ENCODE assay signal across 16 cellular contexts in genomic region chr13:101490400-101491015, GRCh38. TPM values are rescaled to one million over a fixed set of nuclear protein-coding genes. Genes with fewer than 3 reads are reported as not detected.
DNase-seq lines count a peak whose midpoint lies in the region; ATAC-seq, FAIRE-seq and TF ChIP-seq lines count a peak whose summit lies in the region.
"Had no signal": no experiment of that assay in that cellular context is flagged by ENCODE, and none has a peak within 500 bp of the region (broad histone marks: within the 10 kb centered on the region; RNA-seq: fewer than 3 reads in every experiment).

No MANE protein-coding gene starts in this region.

- TF ChIP-seq POLR2A in GM12892 (IDR thresholded peaks at IDR 0.05; ENCODE audit: low read depth, low read length): no peak
- no peak for TF ChIP-seq POLR2A in suprapubic skin (IDR thresholded peaks at IDR 0.05)

- H3K27me3 Mint-ChIP-seq in neural progenitor cell (ENCODE audit: insufficient read depth, low read depth): no peaks in the 10 kb centered on the region
- H3K27me3 Mint-ChIP-seq: activated naive CD8-positive, alpha-beta T cell had no signal

- no peak overlapping the region for H3K27ac Mint-ChIP-seq in neural progenitor cell
- H3K27ac Mint-ChIP-seq: activated CD8-positive, alpha-beta T cell treated with anti-CD3 and anti-CD28 coated beads for 36 hours; activated naive CD8-positive, alpha-beta T cell; activated T-cell treated with anti-CD3 and anti-CD28 coated beads, Interleukin-2, amount 50 U/mL, for 72 hours; naive thymus-derived CD4-positive, alpha-beta T cell had no signal

- H3K9me3 Mint-ChIP-seq in neural progenitor cell: no peaks in the 10 kb centered on the region
- H3K9me3 Mint-ChIP-seq: activated CD8-positive, alpha-beta T cell treated with anti-CD3 and anti-CD28 coated beads for 36 hours; activated T-cell treated with anti-CD3 and anti-CD28 coated beads, Interleukin-2, amount 50 U/mL, for 72 hours had no signal

- POLR2A ChIA-PET in PC-3 (lab: Charles Lee; ENCODE audit: unreplicated experiment): no interaction called here

- peak overlapping the region; percentile 68 for H3K4me2 ChIP-seq in PC-3 (ENCODE audit: low read length)
- no peak overlapping the region for H3K4me2 ChIP-seq in neural progenitor cell

- no peaks in the 10 kb centered on the region for H3F3A ChIP-seq in PC-3 (ENCODE audit: low read length, unreplicated experiment)
- no peaks in the 10 kb centered on the region for H3F3A ChIP-seq in neural progenitor cell (ENCODE audit: low read depth)

- H3K4me3 Mint-ChIP-seq in neural progenitor cell: no peak overlapping the region
- H3K4me3 Mint-ChIP-seq: activated CD8-positive, alpha-beta T cell treated with anti-CD3 and anti-CD28 coated beads for 36 hours; activated naive CD8-positive, alpha-beta T cell; activated T-cell treated with anti-CD3 and anti-CD28 coated beads, Interleukin-2, amount 50 U/mL, for 72 hours; naive thymus-derived CD4-positive, alpha-beta T cell had no signal

- peaks cover 71% of the 10 kb centered on the region for H3K79me2 ChIP-seq in PC-3 (ENCODE audit: low read length)
- no peaks in the 10 kb centered on the region for H3K79me2 ChIP-seq in neural progenitor cell (ENCODE audit: low read depth)

- H3K4me3 ChIP-seq in PC-3 (ENCODE audit: low read length) (peak overlapping the region; percentile 36; the same call in 1 of the 2 replicates), epithelial cell of esophagus (ENCODE audit: low read length) (no peak overlapping the region), neural progenitor cell (no peak overlapping the region), suprapubic skin (no peak overlapping the region)
- H3K4me3 ChIP-seq: breast epithelium had no signal

- H3K27ac ChIP-seq in PC-3 (ENCODE audit: low read length) (peak overlapping the region; percentile 93), neural progenitor cell (no peak overlapping the region), suprapubic skin (no peak overlapping the region)
- H3K27ac ChIP-seq: breast epithelium had no signal

- no peaks in the 10 kb centered on the region for H3K36me3 ChIP-seq in PC-3 (ENCODE audit: low read depth, low read length)
- H3K36me3 ChIP-seq in neural progenitor cell: no peaks in the 10 kb centered on the region
- H3K36me3 ChIP-seq in suprapubic skin: no peaks in the 10 kb centered on the region
- H3K36me3 ChIP-seq: breast epithelium had no signal

- no TSS peak for BruUV-seq in PC-3 (replicated peaks; lab: Mats Ljungman, UMichigan)

- TF ChIP-seq CTCF in PC-3 (conservative IDR thresholded peaks at IDR 0.05; ENCODE audit: low read depth, low read length) (no peak), epithelial cell of esophagus (IDR thresholded peaks at IDR 0.05; ENCODE audit: insufficient read depth, low read depth, low read length, missing control alignments) (no peak), neural progenitor cell (IDR thresholded peaks at IDR 0.05) (no peak), suprapubic skin (IDR thresholded peaks at IDR 0.05) (no peak)

- intact Hi-C loops in PC-3 (cut with micrococcal nuclease): no loop called here

- H3K27me3 ChIP-seq in PC-3 (ENCODE audit: low read length) (no peaks in the 10 kb centered on the region), neural progenitor cell (no peaks in the 10 kb centered on the region), suprapubic skin (no peaks in the 10 kb centered on the region)
- H3K27me3 ChIP-seq: breast epithelium had no signal

- H3K4me1 Mint-ChIP-seq in neural progenitor cell: no peaks in the 10 kb centered on the region
- H3K4me1 Mint-ChIP-seq: naive thymus-derived CD4-positive, alpha-beta T cell had no signal

- ATAC-seq in PC-3: peak; percentile 70
- ATAC-seq: activated CD8-positive, alpha-beta T cell treated with anti-CD3 and anti-CD28 coated beads for 36 hours; activated T-cell treated with anti-CD3 and anti-CD28 coated beads, Interleukin-2, amount 50 U/mL, for 72 hours; naive thymus-derived CD4-positive, alpha-beta T cell had no signal

- H3K4me1 ChIP-seq in PC-3 (ENCODE audit: insufficient read depth, low read length) (peaks cover 30% of the 10 kb centered on the region), neural progenitor cell (peaks cover 4% of the 10 kb centered on the region), suprapubic skin (no peaks in the 10 kb centered on the region)
- H3K4me1 ChIP-seq: breast epithelium had no signal

- H2AFZ ChIP-seq in PC-3 (ENCODE audit: low read length) (no peak overlapping the region), neural progenitor cell (replicated peaks) (no peak overlapping the region)

- TF ChIP-seq EP300 in suprapubic skin (IDR thresholded peaks at IDR 0.05): no peak

- H3K9me3 ChIP-seq in PC-3 (ENCODE audit: low read length) (no peaks in the 10 kb centered on the region), neural progenitor cell (ENCODE audit: low read depth) (no peaks in the 10 kb centered on the region), suprapubic skin (peaks cover 6% of the 10 kb centered on the region)
- H3K9me3 ChIP-seq: breast epithelium had no signal

- H4K20me1 ChIP-seq in PC-3 (ENCODE audit: low read length) (no peaks in the 10 kb centered on the region), neural progenitor cell (ENCODE audit: low read depth) (no peaks in the 10 kb centered on the region)

- no peaks in the 10 kb centered on the region for H3K36me3 Mint-ChIP-seq in neural progenitor cell
- H3K36me3 Mint-ChIP-seq: activated naive CD8-positive, alpha-beta T cell; naive thymus-derived CD4-positive, alpha-beta T cell had no signal

- CTCF ChIA-PET in PC-3 (lab: Charles Lee): interaction anchor here (0.6 kb wide), 1 partner anchor 266 kb away, joined by 3 read pairs; no protein-coding TSS in a partner anchor

- H3K9ac ChIP-seq in PC-3 (ENCODE audit: low read length) (peak overlapping the region; percentile 61), neural progenitor cell (no peak overlapping the region)

- no peaks in the 10 kb centered on the region for H3K9me2 ChIP-seq in PC-3 (replicated peaks; ENCODE audit: low read length)

- FAIRE-seq in GM12892 (lab: Jason Lieb, UNC): no peak

- peak; percentile 41 for DNase-seq in EL
- DNase-seq in PC-3: peak; percentile 60
- peak; percentile 62 for DNase-seq in epithelial cell of esophagus (ENCODE audit: low read depth)
- peak; percentile 34 for DNase-seq in neural progenitor cell (ENCODE audit: low spot score)
- DNase-seq in activated T-cell treated with anti-CD3 and anti-CD28 coated beads, Interleukin-2, amount 50 U/mL, for 1 hour: no peak
- DNase-seq in GM12892 (ENCODE audit: insufficient read length): no peak
- no peak for DNase-seq in NCI-H1930 (lab: John Stamatoyannopoulos, UW)
- DNase-seq in suprapubic skin (ENCODE audit: low spot score in 2 of 2): no peak
- DNase-seq: activated CD8-positive, alpha-beta T cell treated with anti-CD3 and anti-CD28 coated beads for 36 hours; activated T-cell treated with anti-CD3 and anti-CD28 coated beads, Interleukin-2, amount 50 U/mL, for 72 hours; COR-L47; GF-D8; naive thymus-derived CD4-positive, alpha-beta T cell; NCI-H1694 had no signal

RNA-seq across cellular contexts. Expression of gene ITGBL1, which starts 38.0 kb away (rescaled TPM):
- total RNA-seq in PC-3 (2014; rRNA removed) (37.1 and 42.0 TPM in 2 replicates), neural progenitor cell (ENCODE audit: low replicate concordance) (not detected in 2 replicates), suprapubic skin (10 to 100 TPM in 1 of 4 donors, 1 to 10 TPM in 3; 7.7 to 10.4 (median 9.2) TPM)
- not detected for polyA plus RNA-seq in GM12892 (2012; ENCODE audit: missing spikeins)
- total RNA-seq: activated CD8-positive, alpha-beta T cell treated with anti-CD3 and anti-CD28 coated beads for 36 hours; activated T-cell treated with anti-CD3 and anti-CD28 coated beads, Interleukin-2, amount 50 U/mL, for 72 hours; naive thymus-derived CD4-positive, alpha-beta T cell had no signal
- polyA plus RNA-seq: naive thymus-derived CD4-positive, alpha-beta T cell had no signal

Comparison
In these comparisons a context has a peak if more than half of its experiments do, and no peak if none do; other contexts are left out.
1. DNase-seq: peak in EL (single experiment), PC-3 (single experiment), epithelial cell of esophagus (single experiment) and neural progenitor cell (single experiment); none in activated T-cell treated with anti-CD3 and anti-CD28 coated beads, Interleukin-2, amount 50 U/mL, for 1 hour (single experiment), GM12892 (single experiment), NCI-H1930 (0 of 2) and suprapubic skin (0 of 2).